Comparison of ENCODE assay signal across 31 cellular contexts in genomic region chr4:40595981-40596380, GRCh38. TPM values are rescaled to one million over a fixed set of nuclear protein-coding genes. Genes with fewer than 3 reads are reported as not detected.
"Had no signal": no experiment of that assay in that cellular context is flagged by ENCODE, and none has a peak within 500 bp of the region (broad histone marks: within the 10 kb centered on the region; RNA-seq: fewer than 3 reads in every experiment).

No MANE protein-coding gene starts in this region.

- H3K27ac Mint-ChIP-seq: activated CD8-positive, alpha-beta T cell treated with anti-CD3 and anti-CD28 coated beads for 36 hours; activated naive CD8-positive, alpha-beta T cell; naive thymus-derived CD4-positive, alpha-beta T cell; stimulated activated naive B cell treated with anti-CD40 and anti-IgM and Interleukin-4, amounts not matched to agents 10 μg/mL and 1 μg/mL and 100 μg/mL, for 72 hours had no signal

- H3K79me2 ChIP-seq: parathyroid adenoma had no signal

- H3K9me3 ChIP-seq: body of pancreas, colonic mucosa, right atrium auricular region, transverse colon had no signal

- FAIRE-seq: endothelial cell of umbilical vein, keratinocyte, TTC549 had no signal

- H3K4me1 ChIP-seq: colonic mucosa, gastroesophageal sphincter, right atrium auricular region, transverse colon had no signal

- H3K36me3 ChIP-seq: cardiac muscle cell, colonic mucosa, gastroesophageal sphincter, right atrium auricular region, transverse colon had no signal

- H3K36me3 Mint-ChIP-seq: activated naive CD8-positive, alpha-beta T cell had no signal

- DNase-seq: activated CD4-positive, alpha-beta T cell treated with anti-CD3 and anti-CD28 coated beads for 1 hour; activated CD4-positive, alpha-beta T cell treated with anti-CD3 and anti-CD28 coated beads, Interleukin-2, amount 50 U/mL, for 1 hour; activated CD8-positive, alpha-beta T cell treated with anti-CD3 and anti-CD28 coated beads for 36 hours; activated naive CD4-positive, alpha-beta T cell treated with Interleukin-2 at 50 U/mL for 16 hours; activated T-cell treated with anti-CD3 and anti-CD28 coated beads, Interleukin-2, amount 50 U/mL, for 48 hours; aorta; body of pancreas; cerebellar nuclear complex; colonic mucosa; dorsolateral prefrontal cortex; effector memory CD4-positive, alpha-beta T cell; left colon; mammary epithelial cell; midbrain; naive thymus-derived CD4-positive, alpha-beta T cell; occipital lobe; stimulated activated CD4-positive, alpha-beta T cell treated with anti-CD3 and anti-CD28 coated beads, Interleukin-15, amount 100 ng/mL, for 24 hours; stimulated activated CD4-positive, alpha-beta T cell treated with anti-CD3 and anti-CD28 coated beads, Interleukin-2, amount 100 ng/mL, for 24 hours; stimulated activated naive B cell treated with anti-CD40 and anti-IgM and Interleukin-4, amounts not matched to agents 10 μg/mL and 1 μg/mL and 100 μg/mL, for 72 hours; transverse colon had no signal

- H3K27me3 ChIP-seq: body of pancreas, cardiac muscle cell, colonic mucosa, dorsolateral prefrontal cortex, gastroesophageal sphincter, hepatocyte, right atrium auricular region, transverse colon had no signal

- H3K9me3 Mint-ChIP-seq: activated CD8-positive, alpha-beta T cell treated with anti-CD3 and anti-CD28 coated beads for 36 hours; neural crest cell; stimulated activated naive B cell treated with anti-CD40 and anti-IgM and Interleukin-4, amounts not matched to agents 10 μg/mL and 1 μg/mL and 100 μg/mL, for 72 hours had no signal

- H2AFZ ChIP-seq: hepatocyte, parathyroid adenoma had no signal

- H3K4me3 Mint-ChIP-seq: activated CD8-positive, alpha-beta T cell treated with anti-CD3 and anti-CD28 coated beads for 36 hours; activated naive CD8-positive, alpha-beta T cell; naive thymus-derived CD4-positive, alpha-beta T cell; neural crest cell; stimulated activated naive B cell treated with anti-CD40 and anti-IgM and Interleukin-4, amounts not matched to agents 10 μg/mL and 1 μg/mL and 100 μg/mL, for 72 hours had no signal

- H3K4me3 ChIP-seq: body of pancreas, cardiac muscle cell, colonic mucosa, dorsolateral prefrontal cortex, gastroesophageal sphincter, hepatocyte, right atrium auricular region, transverse colon had no signal

- H3K9ac ChIP-seq: parathyroid adenoma had no signal

- H3K4me2 ChIP-seq: hepatocyte had no signal

- H3K27me3 Mint-ChIP-seq: activated CD8-positive, alpha-beta T cell treated with anti-CD3 and anti-CD28 coated beads for 36 hours; activated naive CD8-positive, alpha-beta T cell; stimulated activated naive B cell treated with anti-CD40 and anti-IgM and Interleukin-4, amounts not matched to agents 10 μg/mL and 1 μg/mL and 100 μg/mL, for 72 hours had no signal

- H3K27ac ChIP-seq: cardiac muscle cell, colonic mucosa, dorsolateral prefrontal cortex, gastroesophageal sphincter, hepatocyte, right atrium auricular region, transverse colon, VCaP had no signal

- ATAC-seq: activated CD8-positive, alpha-beta T cell treated with anti-CD3 and anti-CD28 coated beads for 36 hours; body of pancreas; gastroesophageal sphincter; left colon; naive thymus-derived CD4-positive, alpha-beta T cell; stimulated activated naive B cell treated with anti-CD40 and anti-IgM and Interleukin-4, amounts not matched to agents 10 μg/mL and 1 μg/mL and 100 μg/mL, for 72 hours had no signal

- H3K4me1 Mint-ChIP-seq: neural crest cell had no signal

RNA-seq across cellular contexts. Expression of gene RBM47, which starts 33.7 kb away (rescaled TPM):
- total RNA-seq: endothelial cell of umbilical vein had no signal
- polyA plus RNA-seq: endothelial cell of umbilical vein had no signal
